9 cellular contexts compared by ENCODE assay signal in the genomic region with DNA sequence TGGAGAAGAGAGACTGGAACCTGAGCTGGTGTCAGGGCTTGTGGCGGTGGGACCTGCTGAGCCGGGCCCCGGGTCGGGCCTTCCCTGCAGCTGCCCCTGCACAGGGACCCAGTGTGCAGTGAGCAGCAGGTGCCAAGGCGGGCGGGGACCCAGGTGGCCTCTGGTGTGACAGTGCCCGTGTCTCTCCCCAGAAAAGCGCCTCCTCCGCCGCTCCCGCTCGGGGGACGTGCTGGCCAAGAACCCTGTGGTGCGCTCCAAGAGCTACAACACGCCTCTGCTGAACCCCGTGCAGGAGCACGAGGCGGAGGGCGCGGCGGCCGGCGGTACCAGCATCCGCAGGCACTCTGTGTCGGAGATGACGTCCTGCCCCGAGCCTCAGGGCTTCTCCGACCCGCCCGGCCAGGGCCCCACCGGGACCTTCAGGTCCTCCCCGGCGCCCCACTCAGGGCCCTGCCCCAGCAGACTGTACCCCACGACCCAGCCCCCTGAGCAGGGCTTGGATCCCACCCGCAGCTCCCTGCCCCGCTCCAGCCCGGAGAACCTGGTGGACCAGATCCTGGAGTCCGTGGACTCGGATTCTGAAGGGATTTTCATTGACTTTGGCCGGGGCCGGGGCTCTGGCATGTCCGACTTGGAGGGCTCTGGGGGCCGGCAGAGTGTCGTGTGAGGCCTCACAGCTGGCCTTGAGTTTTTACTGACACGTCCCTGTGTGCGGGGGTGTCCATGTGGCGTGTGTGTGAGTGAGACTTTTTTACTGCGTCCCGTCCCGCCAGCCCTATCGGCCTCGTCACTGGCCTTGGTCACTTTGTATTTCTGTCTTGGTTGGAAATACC. TPM values are rescaled to one million over a fixed set of nuclear protein-coding genes. Genes with fewer than 3 reads are reported as not detected.
"Had no signal": no experiment of that assay in that cellular context is flagged by ENCODE, and none has a peak within 500 bp of the region (broad histone marks: within the 10 kb centered on the region; RNA-seq: fewer than 3 reads in every experiment).

No MANE protein-coding gene starts in this region.

- H3K9me3 ChIP-seq: adrenal gland, gastrocnemius medialis, stomach, thoracic aorta had no signal

- DNase-seq: activated T-cell treated with anti-CD3 and anti-CD28 coated beads, Interleukin-2, amount 50 U/mL, for 1 hour; gastrocnemius medialis; mammary epithelial cell had no signal

- H3K4me1 ChIP-seq: adrenal gland, gastrocnemius medialis had no signal

- H3K27me3 Mint-ChIP-seq: effector memory CD8-positive, alpha-beta T cell; natural killer cell treated with Interleukin-12 subunit alpha and Interleukin-12 subunit beta and Interleukin-15 and Interleukin-18, amount 100 ng/mL, for 72 hours had no signal

- H3K27ac ChIP-seq: adrenal gland, epithelial cell of prostate, gastrocnemius medialis, thoracic aorta had no signal

- H3K36me3 Mint-ChIP-seq: natural killer cell treated with Interleukin-12 subunit alpha and Interleukin-12 subunit beta and Interleukin-15 and Interleukin-18, amount 100 ng/mL, for 72 hours had no signal

- H3K9me3 Mint-ChIP-seq: effector memory CD8-positive, alpha-beta T cell; natural killer cell treated with Interleukin-12 subunit alpha and Interleukin-12 subunit beta and Interleukin-15 and Interleukin-18, amount 100 ng/mL, for 72 hours had no signal

- H3K36me3 ChIP-seq: adrenal gland, gastrocnemius medialis, thoracic aorta had no signal

- H3K27ac Mint-ChIP-seq: natural killer cell treated with Interleukin-12 subunit alpha and Interleukin-12 subunit beta and Interleukin-15 and Interleukin-18, amount 100 ng/mL, for 72 hours had no signal

- H3K4me3 ChIP-seq: adrenal gland, gastrocnemius medialis, stomach, thoracic aorta had no signal

- H3K4me3 Mint-ChIP-seq: natural killer cell treated with Interleukin-12 subunit alpha and Interleukin-12 subunit beta and Interleukin-15 and Interleukin-18, amount 100 ng/mL, for 72 hours had no signal

RNA-seq across cellular contexts. Expression of a gene that starts 15.6 kb away (rescaled TPM):
- total RNA-seq: gastrocnemius medialis had no signal
